In genomic region chr5:172452398-172453205, GRCh38 we compare ENCODE assay signal across 8 cellular contexts. TPM values are rescaled to one million over a fixed set of nuclear protein-coding genes. Genes with fewer than 3 reads are reported as not detected.
DNase-seq lines count a peak whose midpoint lies in the region; ATAC-seq and TF ChIP-seq lines count a peak whose summit lies in the region.

No MANE protein-coding gene starts in this region.

- BruUV-seq in IMR-90 (replicated peaks; lab: Mats Ljungman, UMichigan): TSS peak; percentile 13

- peak overlapping the region; percentile 77 for H2BK5ac ChIP-seq in IMR-90 (ENCODE audit: low read depth, low read length, poor library complexity, severe bottlenecking)

- TF ChIP-seq POLR2A in IMR-90 (IDR thresholded peaks at IDR 0.05; ENCODE audit: low read depth, low read length): no peak

- TF ChIP-seq RAD21 in IMR-90 (IDR thresholded peaks at IDR 0.05; ENCODE audit: low read length): no peak

- peak overlapping the region; percentile 27; the same call in 1 of the 3 replicates for H2BK15ac ChIP-seq in IMR-90 (ENCODE audit: low read depth, low read length)

- peak overlapping the region; percentile 15; the same call in 1 of the 2 replicates for H3K23ac ChIP-seq in IMR-90 (ENCODE audit: low read depth, low read length)

- peaks cover 22 to 66% of the 10 kb centered on the region in 2 experiments; a peak in 3 of 4 replicates for H3K79me1 ChIP-seq in IMR-90 (ENCODE audit: low read depth in 1 of 2, low read length in 2 of 2)

- TF ChIP-seq CTCF in IMR-90 (conservative IDR thresholded peaks at IDR 0.05; ENCODE audit: low read depth, low read length) (0 out of 2 replicates have a peak, but pooled peaks have one; percentile 4), chondrocyte (IDR thresholded peaks at IDR 0.05) (no peak), left lung (IDR thresholded peaks at IDR 0.05) (no peak), tibial artery (IDR thresholded peaks at IDR 0.05) (no peak), omental fat pad (IDR thresholded peaks at IDR 0.05) (no peak)

- peak overlapping the region; percentile 85 for H3K9ac ChIP-seq in IMR-90 (ENCODE audit: low read depth, low read length)

- dilution Hi-C loops in IMR-90 (cut with HindIII; ENCODE audit: low sequenced_read_pairs, unreplicated experiment): no loop called here

- WGBS in IMR-90 (ENCODE audit: extremely low coverage in 2 of 2, insufficient read length in 1 of 2), 2 experiments: 80% methylated on average over 1 of the region's 18 CpGs; no CpG with 5 or more reads in 1 of the 2 experiments

- peaks cover 10% of the 10 kb centered on the region for H3K36me3 Mint-ChIP-seq in chondrocyte (ENCODE audit: low read depth)

- H4K5ac ChIP-seq in IMR-90 (ENCODE audit: low read depth, low read length): peak overlapping the region; percentile 5

- H3K27ac Mint-ChIP-seq in chondrocyte (ENCODE audit: unreplicated experiment): peak overlapping the region; percentile 96

- peak overlapping the region; percentile 92 for H2AK5ac ChIP-seq in IMR-90 (ENCODE audit: low read depth, low read length)

- H3K4me3 ChIP-seq in IMR-90 (ENCODE audit: insufficient read depth, low read depth, low read length) (peak overlapping the region; percentile 98), left lung (peak overlapping the region; percentile 67 to 73), tibial artery (peak overlapping the region; percentile 96 to 97)

- H3K27ac ChIP-seq in IMR-90 (ENCODE audit: insufficient read depth, low read length) (peak overlapping the region; percentile 98), left lung (peak overlapping the region; percentile 47 to 71), tibial artery (peak overlapping the region; percentile 86 to 90)

- H3K4me2 ChIP-seq in IMR-90 (ENCODE audit: low read depth, low read length): peak overlapping the region; percentile 96

- H3K27me3 ChIP-seq in IMR-90 (ENCODE audit: control insufficient read depth, insufficient read depth, low read length): no peaks in the 10 kb centered on the region
- peaks cover 0 to 30% of the 10 kb centered on the region in 2 donors for H3K27me3 ChIP-seq in left lung
- no peaks in the 10 kb centered on the region for H3K27me3 ChIP-seq in tibial artery

- H3K4me3 Mint-ChIP-seq in chondrocyte (ENCODE audit: unreplicated experiment): peak overlapping the region; percentile 86

- no peaks in the 10 kb centered on the region for H3K27me3 Mint-ChIP-seq in chondrocyte (ENCODE audit: low read depth)

- H2BK20ac ChIP-seq in IMR-90 (ENCODE audit: low read depth, low read length): no peak overlapping the region

- H3K9me3 ChIP-seq in IMR-90 (ENCODE audit: control insufficient read depth, insufficient read depth, low read length): no peaks in the 10 kb centered on the region
- H3K9me3 ChIP-seq in left lung: no peaks in the 10 kb centered on the region
- H3K9me3 ChIP-seq in tibial artery: no peaks in the 10 kb centered on the region

- peak overlapping the region; percentile 5 for H4K91ac ChIP-seq in IMR-90 (ENCODE audit: insufficient read depth, low read depth, low read length)

- POLR2A ChIA-PET in IMR-90 (lab: Charles Lee; ENCODE audit: unreplicated experiment): interaction anchor here (0.5 to 0.6 kb wide), 2 partner anchors 34 to 170 kb away, joined by 3 read pairs; no protein-coding TSS in a partner anchor

- H2AK9ac ChIP-seq in IMR-90 (replicated peaks; ENCODE audit: low read depth, low read length, poor library complexity): peak overlapping the region; percentile 87

- peaks cover 21% of the 10 kb centered on the region for H3K9me1 ChIP-seq in IMR-90 (ENCODE audit: insufficient read depth, low read length)

- H2BK120ac ChIP-seq in IMR-90 (ENCODE audit: low read depth, low read length): peak overlapping the region; percentile 1; the same call in 1 of the 2 replicates

- peak overlapping the region; percentile 96 for H3K4ac ChIP-seq in IMR-90 (ENCODE audit: low read depth, low read length)

- in situ Hi-C loops in IMR-90 (cut with MboI; ENCODE audit: low sequenced_read_pairs): no loop called here

- H3K9me3 Mint-ChIP-seq in chondrocyte (ENCODE audit: low read depth): no peaks in the 10 kb centered on the region

- CTCF ChIA-PET in IMR-90 (lab: Yijun Ruan, JAX): interaction anchor here (0.5 to 1.9 kb wide), 5 partner anchors 9 to 211 kb away, joined by 3 to 6 read pairs (median 3); no protein-coding TSS in a partner anchor

- H3K4me1 ChIP-seq in IMR-90 (ENCODE audit: control insufficient read depth, insufficient read depth, low read length) (peaks cover 24% of the 10 kb centered on the region), left lung (peaks cover 15 to 75% of the 10 kb centered on the region in 2 donors), tibial artery (peaks cover 0 to 51% (median 40%) of the 10 kb centered on the region in 4 donors)

- intact Hi-C loops in IMR-90 (cut with micrococcal nuclease): loop anchor here (5.0 to 10.0 kb wide), 4 partner anchors 40 to 348 kb away; no protein-coding TSS in a partner anchor
- intact Hi-C loops in left lung (cut with DNase I): no loop called here
- intact Hi-C loops in tibial artery (cut with DNase I; ENCODE audit: low total_unique reads): loop anchor here (2.0 kb wide), 1 partner anchor 34 kb away; no protein-coding TSS in a partner anchor

- peaks cover 49% of the 10 kb centered on the region for H3K4me1 Mint-ChIP-seq in chondrocyte (ENCODE audit: low read depth)

- H2AFZ ChIP-seq in IMR-90 (replicated peaks; ENCODE audit: low read length, poor library complexity): peak overlapping the region; percentile 81

- peak overlapping the region; percentile 92 for H3K14ac ChIP-seq in IMR-90 (replicated peaks; ENCODE audit: low read depth, low read length)

- DNase-seq in AG08395 (ENCODE audit: low spot score): peak; percentile 56
- peak; percentile 72 for DNase-seq in IMR-90
- no peak for DNase-seq in chondrocyte (ENCODE audit: low spot score)
- no peak for DNase-seq in left lung
- peak; percentile 62 to 79 for DNase-seq in tibial artery
- no peak for DNase-seq in SHP77 treated with DMSO at 0.1 percent for 48 hours (lab: John Stamatoyannopoulos, UW)
- no peak for DNase-seq in omental fat pad (ENCODE audit: low spot score)
- DNase-seq in COLO829 (ENCODE audit: low spot score): no peak

- H3K56ac ChIP-seq in IMR-90 (ENCODE audit: extremely low read depth, insufficient read depth, low read length): peak overlapping the region; percentile 69

- H4K20me1 ChIP-seq in IMR-90 (ENCODE audit: insufficient read depth, low read length): peaks cover 56% of the 10 kb centered on the region

- ATAC-seq in IMR-90 (ENCODE audit: low read depth): peak; percentile 31
- peak; percentile 17 for ATAC-seq in left lung
- no peak for ATAC-seq in omental fat pad (ENCODE audit: low FRiP score)

- H3K36me3 ChIP-seq in IMR-90 (ENCODE audit: control insufficient read depth, insufficient read depth, low read length) (peaks cover 7% of the 10 kb centered on the region; the same call in 1 of the 2 replicates), left lung (no peaks in the 10 kb centered on the region), tibial artery (no peaks in the 10 kb centered on the region)

- H4K8ac ChIP-seq in IMR-90 (ENCODE audit: low read depth in 2 of 2, low read length in 2 of 2): peak overlapping the region; percentile 72 to 78

- peak overlapping the region; percentile 13; the same call in 1 of the 2 replicates for H3K18ac ChIP-seq in IMR-90 (ENCODE audit: low read depth, low read length)

TF ChIP-seq in IMR-90, 13 proteins besides CTCF, POLR2A, EP300 and RAD21:
- no peak for TF ChIP-seq SMC3 (IDR thresholded peaks at IDR 0.05; ENCODE audit: low read depth, low read length)
- TF ChIP-seq BHLHE40 (IDR thresholded peaks at IDR 0.05; ENCODE audit: low read depth, low read length): no peak
- no peak for TF ChIP-seq CHD1 (IDR thresholded peaks at IDR 0.05; ENCODE audit: low read depth, low read length)
- no peak for TF ChIP-seq CEBPB (IDR thresholded peaks at IDR 0.05; ENCODE audit: low read depth, low read length)
- TF ChIP-seq NFE2L2 (IDR thresholded peaks at IDR 0.05; ENCODE audit: low read depth, low read length): no peak
- no peak for TF ChIP-seq MXI1 (IDR thresholded peaks at IDR 0.05; ENCODE audit: borderline replicate concordance, low read depth, low read length)
- TF ChIP-seq, protein P1, sequence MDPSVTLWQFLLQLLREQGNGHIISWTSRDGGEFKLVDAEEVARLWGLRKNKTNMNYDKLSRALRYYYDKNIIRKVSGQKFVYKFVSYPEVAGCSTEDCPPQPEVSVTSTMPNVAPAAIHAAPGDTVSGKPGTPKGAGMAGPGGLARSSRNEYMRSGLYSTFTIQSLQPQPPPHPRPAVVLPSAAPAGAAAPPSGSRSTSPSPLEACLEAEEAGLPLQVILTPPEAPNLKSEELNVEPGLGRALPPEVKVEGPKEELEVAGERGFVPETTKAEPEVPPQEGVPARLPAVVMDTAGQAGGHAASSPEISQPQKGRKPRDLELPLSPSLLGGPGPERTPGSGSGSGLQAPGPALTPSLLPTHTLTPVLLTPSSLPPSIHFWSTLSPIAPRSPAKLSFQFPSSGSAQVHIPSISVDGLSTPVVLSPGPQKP (IDR thresholded peaks at IDR 0.05; ENCODE audit: borderline replicate concordance, low read depth, low read length): no peak
- no peak for TF ChIP-seq RCOR1 (IDR thresholded peaks at IDR 0.05; ENCODE audit: insufficient replicate concordance, low read length)
- no peak for TF ChIP-seq MAFK (IDR thresholded peaks at IDR 0.05; ENCODE audit: low read depth, low read length)
- TF ChIP-seq, protein P2, sequence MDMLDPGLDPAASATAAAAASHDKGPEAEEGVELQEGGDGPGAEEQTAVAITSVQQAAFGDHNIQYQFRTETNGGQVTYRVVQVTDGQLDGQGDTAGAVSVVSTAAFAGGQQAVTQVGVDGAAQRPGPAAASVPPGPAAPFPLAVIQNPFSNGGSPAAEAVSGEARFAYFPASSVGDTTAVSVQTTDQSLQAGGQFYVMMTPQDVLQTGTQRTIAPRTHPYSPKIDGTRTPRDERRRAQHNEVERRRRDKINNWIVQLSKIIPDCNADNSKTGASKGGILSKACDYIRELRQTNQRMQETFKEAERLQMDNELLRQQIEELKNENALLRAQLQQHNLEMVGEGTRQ (IDR thresholded peaks at IDR 0.05; ENCODE audit: low read depth, low read length): no peak
- no peak for TF ChIP-seq MAZ (IDR thresholded peaks at IDR 0.05; ENCODE audit: borderline replicate concordance, low read depth, low read length)
- TF ChIP-seq RFX5 (IDR thresholded peaks at IDR 0.05; ENCODE audit: low read depth, low read length): no peak
- no peak for TF ChIP-seq FOS (IDR thresholded peaks at IDR 0.05; ENCODE audit: low read depth, low read length)
TF ChIP-seq in IMR-90: peak in this region for 0.

RNA-seq across cellular contexts. Expression of gene SH3PXD2B, which starts 1.7 kb away (rescaled TPM):
- total RNA-seq in IMR-90 (2012; rRNA removed): 7.8 and 8.2 TPM in 2 replicates
- 14.4 and 15.0 TPM in 2 replicates for polyA plus RNA-seq in IMR-90 (2012; rRNA removed)
- polyA plus RNA-seq in IMR-90 (2012; cell fraction: cytosol; rRNA removed): 6.6 and 11.4 TPM in 2 replicates
- 16.7 and 24.7 TPM in 2 replicates for polyA plus RNA-seq in IMR-90 (2012; cell fraction: nucleus; rRNA removed; ENCODE audit: low replicate concordance)
- 48.9 to 81.1 TPM (median 75.7 TPM) in 3 replicates for total RNA-seq in chondrocyte
- total RNA-seq in left lung: 10 to 100 TPM; 50.7 to 57.5 TPM
- 10 to 100 TPM; 29.3 to 47.1 (median 44.3) TPM for total RNA-seq in omental fat pad

Comparison
In these comparisons a context has a peak if more than half of its experiments do, and no peak if none do; other contexts are left out.
1. DNase-seq: peak in AG08395 (single experiment), IMR-90 (single experiment) and tibial artery (2 of 2); none in chondrocyte (single experiment), left lung (0 of 2), SHP77 treated with DMSO at 0.1 percent for 48 hours (single experiment), omental fat pad (single experiment) and COLO829 (single experiment).
2. intact Hi-C loops: an anchor here in IMR-90 (5.0 to 10.0 kb wide) and tibial artery (2.0 kb wide); none called in left lung.
3. Peak in every context shown above with its lines, with median percentiles within 50 percentile points of each other: H3K27ac ChIP-seq and H3K4me3 ChIP-seq.